In genomic region chr15:79310985-79311900, GRCh38 we compare ENCODE assay signal across 8 cellular contexts. TPM values are rescaled to one million over a fixed set of nuclear protein-coding genes. Genes with fewer than 3 reads are reported as not detected.
DNase-seq lines count a peak whose midpoint lies in the region; ATAC-seq, FAIRE-seq and TF ChIP-seq lines count a peak whose summit lies in the region.

Gene TMED3, plus strand, starts transcription at chr15:79311112. Its CDS starts 138 bp downstream, at chr15:79311250.

- H3K27me3 ChIP-seq in BLaER1 (no peaks in the 10 kb centered on the region), HepG2 (ENCODE audit: control insufficient read depth in 1 of 2, insufficient read depth in 2 of 2, low read length in 2 of 2) (no peaks in the 10 kb centered on the region; a peak in 2 of 5 replicates)

- CTCF ChIA-PET in HepG2 (lab: Yijun Ruan, JAX; ENCODE audit: low intra/inter-chr PET ratio, low total read pairs) = no interaction called here

- H3K36me3 ChIP-seq in BLaER1 (peaks cover 39% of the 10 kb centered on the region), HepG2 (replicated peaks in 1 of 2; ENCODE audit: control insufficient read depth in 1 of 2, insufficient read depth in 2 of 2, low read length in 2 of 2) (peaks cover 14 to 31% of the 10 kb centered on the region in 2 experiments; a peak in 4 of 5 replicates)

- H3K36me3 Mint-ChIP-seq in activated CD4-positive, alpha-beta T cell treated with anti-CD3 and anti-CD28 coated beads, Interleukin-2, amount 10 ng/mL, durations not matched to agents 24 days and 14 days (ENCODE audit: low read depth) = peaks cover 42% of the 10 kb centered on the region
- peaks cover 42% of the 10 kb centered on the region for H3K36me3 Mint-ChIP-seq in dendritic cell treated with granulocyte-macrophage colony-stimulating factor and Interleukin-4, amounts not matched to agents 40 ng/mL and 50 ng/mL, for 4 days (ENCODE audit: low read depth)

- peak; percentile 74 for TF ChIP-seq CTCF in HepG2 (CRISPR knock-in tag; IDR thresholded peaks at IDR 0.05)

- H2AFZ ChIP-seq in HepG2 (ENCODE audit: low read length) = peak within 1 kb of the TSS; percentile 94

- DNase-seq in NCI-H510A (lab: John Stamatoyannopoulos, UW) (peak; percentile 57), HepG2 (ENCODE audit: low spot score) (peak; percentile 85)
- peak; percentile 95 for DNase-seq in activated CD4-positive, alpha-beta T cell treated with anti-CD3 and anti-CD28 coated beads, Interleukin-2, amount 10 ng/mL, durations not matched to agents 24 days and 14 days
- DNase-seq in stimulated activated CD4-positive, alpha-beta T cell treated with anti-CD3 and anti-CD28 coated beads, Interleukin-2, amount 100 ng/mL, for 48 hours = peak; percentile 73 to 79

- no TSS peak for BruUV-seq in HepG2 (replicated peaks; lab: Mats Ljungman, UMichigan)

- H3K27ac ChIP-seq in BLaER1 = peak within 1 kb of the TSS; percentile 82
- peak within 1 kb of the TSS; percentile 71 for H3K27ac ChIP-seq in HepG2 (ENCODE audit: extremely low read length, insufficient read depth, low read length)

- peaks cover 24% of the 10 kb centered on the region for H3K79me2 ChIP-seq in HepG2 (ENCODE audit: insufficient read depth, low read length)

- in situ Hi-C loops in HepG2 (cut with HindIII; ENCODE audit: extremely low pct_ligation_motif_present, low pct_unique_long_range_greater_than_20kb) = no loop called here

- H4K20me1 ChIP-seq in BLaER1 = peaks cover 31% of the 10 kb centered on the region
- no peaks in the 10 kb centered on the region; the same call in 1 of the 2 replicates for H4K20me1 ChIP-seq in HepG2 (ENCODE audit: insufficient read depth, low read length)

- peak within 1 kb of the TSS; percentile 87 for H3K4me3 ChIP-seq in BLaER1
- H3K4me3 ChIP-seq in HepG2 (replicated peaks in 1 of 3; ENCODE audit: insufficient read depth in 1 of 3, low read depth in 2 of 3, low read length in 3 of 3) = peak within 1 kb of the TSS; percentile 84 to 95 (median 93)

- H3K9me3 ChIP-seq in BLaER1 (no peaks in the 10 kb centered on the region), HepG2 (ENCODE audit: low read length) (no peaks in the 10 kb centered on the region)

- H3K9ac ChIP-seq in BLaER1 (peak within 1 kb of the TSS; percentile 82), HepG2 (ENCODE audit: insufficient read depth, low read depth, low read length) (peak within 1 kb of the TSS; percentile 83)

- intact Hi-C loops in activated CD4-positive, alpha-beta T cell treated with anti-CD3 and anti-CD28 coated beads, Interleukin-2, amount 10 ng/mL, durations not matched to agents 24 days and 14 days (cut with micrococcal nuclease) = loop anchor here (1.0 kb wide), 1 partner anchor 612 kb away; no protein-coding TSS in a partner anchor
- intact Hi-C loops in dendritic cell treated with granulocyte-macrophage colony-stimulating factor and Interleukin-4, amounts not matched to agents 40 ng/mL and 50 ng/mL, for 4 days (cut with micrococcal nuclease) = no loop called here
- intact Hi-C loops in HepG2 (cut with micrococcal nuclease; ENCODE audit: unreplicated experiment) = loop anchor here (10.0 kb wide), 1 partner anchor 406 kb away; no protein-coding TSS in a partner anchor

- H3K4me2 ChIP-seq in BLaER1 (peak within 1 kb of the TSS; percentile 92), HepG2 (ENCODE audit: low read depth, low read length) (peak within 1 kb of the TSS; percentile 88)

- peak; percentile 30 for FAIRE-seq in HepG2 (lab: Jason Lieb, UNC)

- H3K4me1 ChIP-seq in BLaER1 (peaks cover 35% of the 10 kb centered on the region), HepG2 (ENCODE audit: insufficient read depth, low read length) (peaks cover 31% of the 10 kb centered on the region)

- WGBS in HepG2 (ENCODE audit: low lambda C conversion rate) = 0% methylated on average over 5 of the region's 76 CpGs

- peaks cover 23% of the 10 kb centered on the region for H3K4me1 Mint-ChIP-seq in activated CD4-positive, alpha-beta T cell treated with anti-CD3 and anti-CD28 coated beads, Interleukin-2, amount 10 ng/mL, durations not matched to agents 24 days and 14 days
- peaks cover 21% of the 10 kb centered on the region for H3K4me1 Mint-ChIP-seq in dendritic cell treated with granulocyte-macrophage colony-stimulating factor and Interleukin-4, amounts not matched to agents 40 ng/mL and 50 ng/mL, for 4 days (ENCODE audit: low read depth)

- H3K4me3 Mint-ChIP-seq in activated CD4-positive, alpha-beta T cell treated with anti-CD3 and anti-CD28 coated beads, Interleukin-2, amount 10 ng/mL, durations not matched to agents 24 days and 14 days = peak within 1 kb of the TSS; percentile 95
- H3K4me3 Mint-ChIP-seq in dendritic cell treated with granulocyte-macrophage colony-stimulating factor and Interleukin-4, amounts not matched to agents 40 ng/mL and 50 ng/mL, for 4 days = peak within 1 kb of the TSS; percentile 89

- TF ChIP-seq POLR2A in GM19099 (IDR thresholded peaks at IDR 0.05; ENCODE audit: extremely low read depth, insufficient read length, low read depth) (peak; percentile 77), HepG2 (IDR thresholded peaks at IDR 0.05; ENCODE audit: insufficient read depth in 1 of 2, low read depth in 2 of 2, low read length in 2 of 2) (peak; percentile 76 to 91)

- no peaks in the 10 kb centered on the region for H3K9me3 Mint-ChIP-seq in activated CD4-positive, alpha-beta T cell treated with anti-CD3 and anti-CD28 coated beads, Interleukin-2, amount 10 ng/mL, durations not matched to agents 24 days and 14 days
- H3K9me3 Mint-ChIP-seq in dendritic cell treated with granulocyte-macrophage colony-stimulating factor and Interleukin-4, amounts not matched to agents 40 ng/mL and 50 ng/mL, for 4 days = no peaks in the 10 kb centered on the region

- TF ChIP-seq EP300 in HepG2 (IDR thresholded peaks at IDR 0.05; ENCODE audit: low read depth in 2 of 2, low read length in 2 of 2) (no peak), HepG2 (CRISPR knock-in tag; IDR thresholded peaks at IDR 0.05; ENCODE audit: borderline replicate concordance) (no peak)

- ATAC-seq in HG03378 (IDR thresholded peaks at IDR 0.05; ENCODE audit: unreplicated experiment) (peak; percentile 67), HepG2 (peak; percentile 99)

- peak within 1 kb of the TSS; percentile 82 for H3K27ac Mint-ChIP-seq in activated CD4-positive, alpha-beta T cell treated with anti-CD3 and anti-CD28 coated beads, Interleukin-2, amount 10 ng/mL, durations not matched to agents 24 days and 14 days
- H3K27ac Mint-ChIP-seq in dendritic cell treated with granulocyte-macrophage colony-stimulating factor and Interleukin-4, amounts not matched to agents 40 ng/mL and 50 ng/mL, for 4 days = peak within 1 kb of the TSS; percentile 66

- peaks cover 30% of the 10 kb centered on the region for H3K27me3 Mint-ChIP-seq in activated CD4-positive, alpha-beta T cell treated with anti-CD3 and anti-CD28 coated beads, Interleukin-2, amount 10 ng/mL, durations not matched to agents 24 days and 14 days
- peaks cover 3% of the 10 kb centered on the region for H3K27me3 Mint-ChIP-seq in dendritic cell treated with granulocyte-macrophage colony-stimulating factor and Interleukin-4, amounts not matched to agents 40 ng/mL and 50 ng/mL, for 4 days

- POLR2A ChIA-PET in HepG2 (lab: Yijun Ruan, JAX) = interaction anchor here (0.6 to 1.0 kb wide), 3 partner anchors 23 to 748 kb away, joined by 3 to 4 read pairs (median 3); partner anchors contain the start of gene ZFAND6

- no peak for TF ChIP-seq RAD21 in HepG2 (CRISPR knock-in tag; IDR thresholded peaks at IDR 0.05)

TF ChIP-seq in HepG2, 621 proteins besides CTCF, POLR2A, EP300 and RAD21 (continues in another document):
- TF ChIP-seq TGIF2 (CRISPR knock-in tag; IDR thresholded peaks at IDR 0.05) (peak; percentile 8; the same call in 1 of the 2 replicates), TAF1 (CRISPR knock-in tag; IDR thresholded peaks at IDR 0.05) (peak; percentile 91)

RNA-seq across cellular contexts. Expression of gene TMED3, which starts in this region (rescaled TPM):
- total RNA-seq in activated CD4-positive, alpha-beta T cell treated with anti-CD3 and anti-CD28 coated beads, Interleukin-2, amount 10 ng/mL, durations not matched to agents 24 days and 14 days = 53.9 and 54.3 TPM in 2 replicates
- 76.4 and 125 TPM in 2 replicates for total RNA-seq in HepG2 (2016; rRNA removed; fragmentation: Illumina TruSeq; extraction: Trizol)
- 136 and 156 TPM in 2 replicates for total RNA-seq in HepG2 (2016; cell fraction: cytosol; rRNA removed; fragmentation: Illumina TruSeq; extraction: Trizol; ENCODE audit: low read depth)
- total RNA-seq in HepG2 (2016; cell fraction: insoluble cytoplasmic fraction; rRNA removed; fragmentation: Illumina TruSeq; extraction: Trizol) = 75.1 and 131 TPM in 2 replicates
- 152 and 163 TPM in 2 replicates for total RNA-seq in HepG2 (2016; cell fraction: membrane; rRNA removed; fragmentation: Illumina TruSeq; extraction: Trizol)
- 86.2 and 101 TPM in 2 replicates for total RNA-seq in HepG2 (2016; cell fraction: nucleus; rRNA removed; fragmentation: Illumina TruSeq; extraction: Trizol)
- polyA plus RNA-seq in HepG2 (2011; rRNA removed) = 142 and 155 TPM in 2 replicates
- 174 and 226 TPM in 2 replicates for polyA plus RNA-seq in HepG2 (2011; cell fraction: cytosol; rRNA removed)
- polyA plus RNA-seq in HepG2 (2011; cell fraction: nucleus; rRNA removed) = 59.6 and 64.5 TPM in 2 replicates
- polyA plus RNA-seq in HepG2 (2012) = 60.4 and 68.2 TPM in 2 replicates
- 123 and 154 TPM in 2 replicates for polyA plus RNA-seq in HepG2 (2016; cell fraction: cytosol; fragmentation: Illumina TruSeq; extraction: Trizol; ENCODE audit: low read depth)
- polyA plus RNA-seq in HepG2 (2016; cell fraction: insoluble cytoplasmic fraction; fragmentation: Illumina TruSeq; extraction: Trizol; ENCODE audit: low read depth) = 63.3 and 64.2 TPM in 2 replicates
- polyA plus RNA-seq in HepG2 (2016; cell fraction: membrane; fragmentation: Illumina TruSeq; extraction: Trizol; ENCODE audit: low read depth) = 115 and 137 TPM in 2 replicates
- polyA plus RNA-seq in HepG2 (2016; cell fraction: nucleus; fragmentation: Illumina TruSeq; extraction: Trizol; ENCODE audit: insufficient read depth, low read depth) = 123 and 140 TPM in 2 replicates
- polyA minus RNA-seq in HepG2 (2011; rRNA and poly(A)+ RNA removed; ENCODE audit: low replicate concordance) = 133 and 139 TPM in 2 replicates
- 38.0 and 45.9 TPM in 2 replicates for polyA minus RNA-seq in HepG2 (2011; cell fraction: cytosol; rRNA and poly(A)+ RNA removed)
- polyA minus RNA-seq in HepG2 (2011; cell fraction: nucleus; rRNA and poly(A)+ RNA removed) = 37.9 and 46.4 TPM in 2 replicates

Comparison
In these comparisons a context has a peak if more than half of its experiments do, and no peak if none do; other contexts are left out.
1. Peak in every context shown above with its lines: DNase-seq, ATAC-seq, H3K4me3 ChIP-seq and H3K27ac ChIP-seq.